In the genomic region with DNA sequence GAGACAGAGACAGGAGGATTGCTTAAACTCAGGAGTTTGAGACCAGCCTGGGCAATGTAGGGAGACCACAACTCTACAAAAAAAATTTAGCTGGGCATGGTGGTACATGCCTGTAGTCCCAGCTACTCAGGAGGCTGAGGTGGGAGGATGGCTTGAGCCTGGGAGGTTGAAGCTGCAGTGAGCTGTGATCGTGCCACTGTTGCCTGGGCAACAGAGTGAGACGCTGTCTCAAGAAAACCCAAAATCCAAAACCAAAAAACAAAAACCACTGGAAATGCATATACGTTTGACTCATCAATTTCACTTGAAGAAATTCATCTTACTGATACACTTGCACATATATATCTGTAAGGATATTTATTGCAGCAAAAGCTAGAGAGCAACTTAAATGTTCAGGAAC, we compare ENCODE assay signal across 4 cellular contexts. TPM values are rescaled to one million over a fixed set of nuclear protein-coding genes. Genes with fewer than 3 reads are reported as not detected.
"Had no signal": no experiment of that assay in that cellular context is flagged by ENCODE, and none has a peak within 500 bp of the region (broad histone marks: within the 10 kb centered on the region; RNA-seq: fewer than 3 reads in every experiment).

No MANE protein-coding gene starts in this region.

RNA-seq across cellular contexts. Expression of gene RAMP3, which starts 52.3 kb away (rescaled TPM):
- total RNA-seq: HT-29, NCI-H460, PC-9, SJCRH30 had no signal
